19 cellular contexts compared by ENCODE assay signal in genomic region chr5:122169350-122170103, GRCh38. TPM values are rescaled to one million over a fixed set of nuclear protein-coding genes. Genes with fewer than 3 reads are reported as not detected.
DNase-seq lines count a peak whose midpoint lies in the region; ATAC-seq, FAIRE-seq and TF ChIP-seq lines count a peak whose summit lies in the region.
"Had no signal": no experiment of that assay in that cellular context is flagged by ENCODE, and none has a peak within 500 bp of the region (broad histone marks: within the 10 kb centered on the region; RNA-seq: fewer than 3 reads in every experiment).

No MANE protein-coding gene starts in this region.

- H3K4me3 ChIP-seq in astrocyte (ENCODE audit: insufficient read depth, low read depth, low read length) (no peak overlapping the region), hepatocyte (no peak overlapping the region)
- H3K4me3 ChIP-seq: BLaER1 had no signal

- 97% methylated on average over 4 of the region's 4 CpGs for WGBS in hepatocyte (ENCODE audit: low lambda C conversion rate, missing lambda C conversion rate)

- H3K9me3 Mint-ChIP-seq in Calu3 (ENCODE audit: low read depth, unreplicated experiment) (no peaks in the 10 kb centered on the region), astrocyte (ENCODE audit: unreplicated experiment) (no peaks in the 10 kb centered on the region)
- H3K9me3 Mint-ChIP-seq: HFFc6 had no signal

- no peaks in the 10 kb centered on the region for H3K9me3 ChIP-seq in astrocyte (ENCODE audit: insufficient read depth, low read depth, low read length)
- H3K9me3 ChIP-seq in hepatocyte (ENCODE audit: low read depth), result no peaks in the 10 kb centered on the region
- H3K9me3 ChIP-seq: BLaER1 had no signal

- H3K4me2 ChIP-seq in astrocyte (ENCODE audit: low read length) (no peak overlapping the region), hepatocyte (no peak overlapping the region)
- H3K4me2 ChIP-seq: BLaER1 had no signal

- intact Hi-C loops in Calu3 (cut with micrococcal nuclease; ENCODE audit: unreplicated experiment), result no loop called here

- H3K4me1 Mint-ChIP-seq in Calu3 (ENCODE audit: low read depth, unreplicated experiment), result peaks cover 23% of the 10 kb centered on the region
- H3K4me1 Mint-ChIP-seq in astrocyte (ENCODE audit: low read depth, unreplicated experiment), result peaks cover 21% of the 10 kb centered on the region
- H3K4me1 Mint-ChIP-seq: CD14-positive monocyte; CD4-positive, alpha-beta memory T cell had no signal

- H3K4me1 ChIP-seq in astrocyte (ENCODE audit: insufficient read depth, low read length), result peaks cover 27% of the 10 kb centered on the region
- peaks cover 17% of the 10 kb centered on the region for H3K4me1 ChIP-seq in hepatocyte (ENCODE audit: insufficient read depth)

- no peak for TF ChIP-seq CTCF in Calu3 (IDR thresholded peaks at IDR 0.05; ENCODE audit: unreplicated experiment)
- no peak for TF ChIP-seq CTCF in astrocyte (IDR thresholded peaks at IDR 0.05; ENCODE audit: insufficient read depth, low read depth, low read length)
- no peak for TF ChIP-seq CTCF in hepatocyte (IDR thresholded peaks at IDR 0.05; ENCODE audit: poor library complexity)

- DNase-seq in Calu3 (no peak), astrocyte (ENCODE audit: low read depth) (peak; percentile 71), hepatocyte (ENCODE audit: low spot score) (peak; percentile 16), urothelium cell line (ENCODE audit: low spot score) (no peak), T1000 (lab: John Stamatoyannopoulos, UW) (no peak)
- no peak for DNase-seq in activated CD4-positive, alpha-beta T cell treated with anti-CD3 and anti-CD28 coated beads for 48 hours
- DNase-seq: 8988T; CD4-positive, alpha-beta memory T cell; DMS79 treated with DMSO at 0.1 percent for 48 hours; GF-D8; GOT3; H7; HFFc6 had no signal

- peak; percentile 84 for FAIRE-seq in astrocyte (lab: Jason Lieb, UNC)
- peak; percentile 61 for FAIRE-seq in urothelium cell line (lab: Jason Lieb, UNC)
- FAIRE-seq: HepG2 had no signal

- no peak for ATAC-seq in GM21786 (IDR thresholded peaks at IDR 0.05; ENCODE audit: unreplicated experiment)
- ATAC-seq: HCT116, HepG2 had no signal

- H3K36me3 Mint-ChIP-seq in Calu3 (ENCODE audit: insufficient read depth, unreplicated experiment) (peaks cover 5% of the 10 kb centered on the region), astrocyte (ENCODE audit: low read depth, unreplicated experiment) (no peaks in the 10 kb centered on the region)
- H3K36me3 Mint-ChIP-seq: CD14-positive monocyte; CD4-positive, alpha-beta memory T cell had no signal

- H3K27me3 Mint-ChIP-seq in Calu3 (ENCODE audit: unreplicated experiment) (no peaks in the 10 kb centered on the region), astrocyte (ENCODE audit: low read depth, unreplicated experiment) (no peaks in the 10 kb centered on the region)
- H3K27me3 Mint-ChIP-seq: CD4-positive, alpha-beta memory T cell had no signal

- peak overlapping the region; percentile 70 for H3K27ac ChIP-seq in astrocyte (ENCODE audit: low read depth, low read length)
- H3K27ac ChIP-seq in hepatocyte, result peak overlapping the region; percentile 49
- H3K27ac ChIP-seq: BLaER1 had no signal

- no peak overlapping the region for H2AFZ ChIP-seq in astrocyte (ENCODE audit: low read depth, low read length)
- no peak overlapping the region for H2AFZ ChIP-seq in hepatocyte

- H4K20me1 ChIP-seq in astrocyte (ENCODE audit: insufficient read depth, low read length) (no peaks in the 10 kb centered on the region), hepatocyte (ENCODE audit: insufficient read depth, poor library complexity, severe bottlenecking) (no peaks in the 10 kb centered on the region)
- H4K20me1 ChIP-seq: BLaER1 had no signal

- H3K27me3 ChIP-seq in astrocyte (ENCODE audit: insufficient read depth, low read length), result no peaks in the 10 kb centered on the region
- H3K27me3 ChIP-seq in hepatocyte, result no peaks in the 10 kb centered on the region
- H3K27me3 ChIP-seq: BLaER1 had no signal

- no peaks in the 10 kb centered on the region for H3K9me2 ChIP-seq in hepatocyte (replicated peaks; ENCODE audit: insufficient read depth)

- H3K27ac Mint-ChIP-seq in Calu3 (ENCODE audit: unreplicated experiment) (peak overlapping the region; percentile 2), astrocyte (ENCODE audit: unreplicated experiment) (no peak overlapping the region)
- H3K27ac Mint-ChIP-seq: CD14-positive monocyte; CD4-positive, alpha-beta memory T cell; HFFc6 had no signal

- no peak overlapping the region for H3K9ac ChIP-seq in astrocyte (ENCODE audit: low read length)
- H3K9ac ChIP-seq: BLaER1 had no signal

- BruUV-seq in Calu3 (replicated peaks; lab: Mats Ljungman, UMichigan), result no TSS peak

- no peaks in the 10 kb centered on the region for H3K36me3 ChIP-seq in astrocyte (ENCODE audit: insufficient read depth, low read length)
- H3K36me3 ChIP-seq in hepatocyte (replicated peaks; ENCODE audit: insufficient read depth, low read depth), result no peaks in the 10 kb centered on the region
- H3K36me3 ChIP-seq: BLaER1 had no signal

- H3K79me2 ChIP-seq in astrocyte (ENCODE audit: insufficient read depth, low read length) (no peaks in the 10 kb centered on the region), hepatocyte (no peaks in the 10 kb centered on the region)

- H3K4me3 Mint-ChIP-seq in Calu3 (ENCODE audit: low read depth, unreplicated experiment), result no peak overlapping the region
- no peak overlapping the region for H3K4me3 Mint-ChIP-seq in astrocyte (ENCODE audit: unreplicated experiment)
- H3K4me3 Mint-ChIP-seq: CD14-positive monocyte; CD4-positive, alpha-beta memory T cell; HFFc6 had no signal

- CTCF ChIA-PET in Calu3 (lab: Charles Lee), result no interaction called here

RNA-seq across cellular contexts. Expression of gene ZNF474, which starts 40.2 kb away (rescaled TPM):
- total RNA-seq in Calu3 (2022) (0.29 and 0.73 TPM in 2 replicates), astrocyte (0.38 and 0.45 TPM in 2 replicates), hepatocyte (0.43 and 1.9 TPM in 2 replicates)
- 1.7 and 2.8 TPM in 2 replicates for polyA plus RNA-seq in hepatocyte
- total RNA-seq: A673, H7 had no signal
- polyA plus RNA-seq: CD14-positive monocyte, HepG2 had no signal

Comparison
In these comparisons a context has a peak if more than half of its experiments do, and no peak if none do; other contexts are left out.
1. DNase-seq: peak in astrocyte (single experiment) and hepatocyte (single experiment); none in Calu3 (single experiment), urothelium cell line (single experiment), T1000 (single experiment) and activated CD4-positive, alpha-beta T cell treated with anti-CD3 and anti-CD28 coated beads for 48 hours (single experiment).